ENCODE assay signal across 8 cellular contexts in the genomic region with DNA sequence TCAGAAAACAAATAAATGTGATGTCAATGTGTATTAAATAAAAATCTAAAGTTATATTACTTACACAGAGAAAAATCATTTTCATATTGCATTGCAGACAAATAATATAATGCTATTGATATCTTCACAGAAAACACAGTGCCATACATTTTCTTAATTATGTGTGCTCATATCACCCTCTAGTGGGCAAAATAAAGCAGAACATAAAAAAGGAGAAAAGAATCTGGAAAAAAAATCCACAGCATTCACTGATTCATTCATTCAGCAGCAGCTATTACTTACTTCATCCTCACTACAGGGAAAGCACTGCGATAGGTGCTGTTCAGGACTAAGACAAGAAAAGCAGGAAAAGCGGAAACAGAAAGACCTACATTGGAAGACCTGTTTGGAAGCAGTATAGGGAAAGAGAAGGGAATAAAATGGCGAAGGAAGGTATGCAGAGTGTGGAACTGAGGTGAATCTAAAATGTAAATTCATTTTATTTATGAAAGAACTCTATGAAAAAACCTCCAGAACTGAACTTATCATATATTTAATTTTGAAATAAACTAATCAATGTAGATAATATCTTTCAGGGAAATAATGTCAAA.
DNase-seq lines count a peak whose midpoint lies in the region; ATAC-seq and TF ChIP-seq lines count a peak whose summit lies in the region.

No MANE protein-coding gene starts in this region.

- H3K36me3 ChIP-seq in kidney epithelial cell (ENCODE audit: control insufficient read depth, insufficient read depth, low read length), result no peaks in the 10 kb centered on the region

- no peak overlapping the region for H3K4me3 ChIP-seq in kidney epithelial cell (ENCODE audit: low read depth, low read length)

- H3K27me3 ChIP-seq in kidney epithelial cell (ENCODE audit: control insufficient read depth, insufficient read depth, low read length), result no peaks in the 10 kb centered on the region

- DNase-seq in GDM1 (lab: John Stamatoyannopoulos, UW) (peak; percentile 25), NAMALWA (ENCODE audit: low spot score) (peak; percentile 78), amniotic epithelial cell (ENCODE audit: low read depth) (peak; percentile 51), kidney epithelial cell (ENCODE audit: low read depth) (no peak), UCSD-AML1 (lab: John Stamatoyannopoulos, UW; ENCODE audit: unreplicated experiment) (no peak), GF-D8 (lab: John Stamatoyannopoulos, UW) (no peak), T1000 (lab: John Stamatoyannopoulos, UW) (no peak)

- peak; percentile 49 for TF ChIP-seq CTCF in kidney epithelial cell (IDR thresholded peaks at IDR 0.05; ENCODE audit: insufficient read depth, low read length, poor library complexity, severe bottlenecking)

- peak; percentile 86 for ATAC-seq in GM21619 (IDR thresholded peaks at IDR 0.05; ENCODE audit: unreplicated experiment)

Comparison
In these comparisons a context has a peak if more than half of its experiments do, and no peak if none do; other contexts are left out.
1. DNase-seq: peak in GDM1 (single experiment), NAMALWA (single experiment) and amniotic epithelial cell (single experiment); none in kidney epithelial cell (single experiment), UCSD-AML1 (single experiment), GF-D8 (single experiment) and T1000 (single experiment).